12 cellular contexts compared by ENCODE assay signal in genomic region chr2:239286901-239287300, GRCh38.
DNase-seq lines count a peak whose midpoint lies in the region; ATAC-seq and TF ChIP-seq lines count a peak whose summit lies in the region.
"Had no signal": no experiment of that assay in that cellular context is flagged by ENCODE, and none has a peak within 500 bp of the region (broad histone marks: within the 10 kb centered on the region; RNA-seq: fewer than 3 reads in every experiment).

No MANE protein-coding gene starts in this region.

- no peak overlapping the region for H2AFZ ChIP-seq in mesenchymal stem cell (ENCODE audit: low read depth, low read length)

- H4K8ac ChIP-seq in mesenchymal stem cell (ENCODE audit: low read length): no peak overlapping the region

- H3K4me1 ChIP-seq in mesenchymal stem cell (ENCODE audit: control insufficient read depth, insufficient read depth, low read depth, low read length) (peaks cover 23% of the 10 kb centered on the region), tibial artery (peaks cover 0 to 18% (median 12%) of the 10 kb centered on the region in 4 donors), lower lobe of right lung (peaks cover 44% of the 10 kb centered on the region)

- peak overlapping the region in 1 of 2 experiments; percentile 28 for H2BK12ac ChIP-seq in mesenchymal stem cell (ENCODE audit: low read length in 2 of 2)

- H3K27ac ChIP-seq in dorsolateral prefrontal cortex (peak overlapping the region in 2 of 59 donors; percentile 1 to 6), mesenchymal stem cell (ENCODE audit: low read length, poor library complexity, severe bottlenecking) (no peak overlapping the region), tibial artery (no peak overlapping the region), lower lobe of right lung (no peak overlapping the region)

- no peak overlapping the region for H3K18ac ChIP-seq in mesenchymal stem cell (ENCODE audit: low read depth in 1 of 2, low read length in 2 of 2)

- 94% methylated on average over 9 of the region's 10 CpGs for WGBS in mesenchymal stem cell

- H3K9me3 ChIP-seq in mesenchymal stem cell (ENCODE audit: control insufficient read depth, low read length) (no peaks in the 10 kb centered on the region), tibial artery (no peaks in the 10 kb centered on the region), lower lobe of right lung (no peaks in the 10 kb centered on the region)

- H2BK5ac ChIP-seq in mesenchymal stem cell (ENCODE audit: low read depth, low read length, poor library complexity, severe bottlenecking): no peak overlapping the region

- H4K91ac ChIP-seq in mesenchymal stem cell (ENCODE audit: low read length): no peak overlapping the region

- H3K36me3 ChIP-seq in mesenchymal stem cell (ENCODE audit: control insufficient read depth in 1 of 2, insufficient read depth in 2 of 2, low read depth in 1 of 2, low read length in 2 of 2) (peaks cover 3 to 25% of the 10 kb centered on the region in 2 experiments), tibial artery (no peaks in the 10 kb centered on the region), lower lobe of right lung (no peaks in the 10 kb centered on the region)

- intact Hi-C loops in Right ventricle myocardium inferior (cut with DNase I) (no loop called here), left ventricle myocardium superior (cut with micrococcal nuclease) (no loop called here), dorsolateral prefrontal cortex (cut with DNase I) (no loop called here), tibial artery (cut with DNase I; ENCODE audit: low total_unique reads) (no loop called here), lower lobe of right lung (cut with DNase I) (no loop called here)

- no peak for ATAC-seq in Right ventricle myocardium inferior
- no peak for ATAC-seq in left ventricle myocardium superior
- ATAC-seq in lower lobe of right lung: no peak

- H3K4ac ChIP-seq in mesenchymal stem cell (ENCODE audit: low read depth in 1 of 2, low read length in 2 of 2): no peak overlapping the region

- no peak overlapping the region for H3K14ac ChIP-seq in mesenchymal stem cell (ENCODE audit: low read length in 2 of 2)

- H3K4me3 ChIP-seq in dorsolateral prefrontal cortex: no peak overlapping the region
- no peak overlapping the region for H3K4me3 ChIP-seq in mesenchymal stem cell (ENCODE audit: insufficient read depth in 1 of 2, low read depth in 1 of 2, low read length in 2 of 2)
- no peak overlapping the region for H3K4me3 ChIP-seq in tibial artery
- H3K4me3 ChIP-seq in lower lobe of right lung: no peak overlapping the region

- peak overlapping the region; percentile 37 for H2BK120ac ChIP-seq in mesenchymal stem cell (ENCODE audit: low read depth, low read length)

- H3K4me2 ChIP-seq in mesenchymal stem cell (ENCODE audit: low read length, poor library complexity, severe bottlenecking): no peak overlapping the region

- no peak overlapping the region for H2AK5ac ChIP-seq in mesenchymal stem cell (ENCODE audit: low read length, severe bottlenecking)

- H3K27me3 ChIP-seq in dorsolateral prefrontal cortex (no peaks in the 10 kb centered on the region), mesenchymal stem cell (ENCODE audit: control insufficient read depth in 1 of 2, insufficient read depth in 1 of 2, low read length in 2 of 2) (no peaks in the 10 kb centered on the region), tibial artery (no peaks in the 10 kb centered on the region), lower lobe of right lung (ENCODE audit: low read depth) (no peaks in the 10 kb centered on the region)

- TF ChIP-seq CTCF in dorsolateral prefrontal cortex (IDR thresholded peaks at IDR 0.05 in 54 of 56, conservative IDR thresholded peaks at IDR 0.05 in 2 of 56; ENCODE audit: low read depth in 1 of 56, partially characterized antibody in 56 of 56) (no peak), tibial artery (IDR thresholded peaks at IDR 0.05) (no peak), lower lobe of right lung (IDR thresholded peaks at IDR 0.05) (no peak)

- DNase-seq in Right ventricle myocardium inferior (ENCODE audit: missing footprints) (peak; percentile 26), left ventricle myocardium superior (no peak), dorsolateral prefrontal cortex (peak in 7 of 10 donors; percentile 2 to 40 (median 23)), mesenchymal stem cell (no peak), tibial artery (peak; percentile 13 to 51), T-helper 9 cell (no peak), lower lobe of right lung (no peak)
- no peak for DNase-seq in activated CD4-positive, CD25-positive, alpha-beta regulatory T cell (lab: John Stamatoyannopoulos, UW)
- DNase-seq: activated B cell treated with CpG ODN at 0.5 μM for 24 hours, amygdala, KBM-7, NCI-H774 had no signal

- H3K79me1 ChIP-seq in mesenchymal stem cell (replicated peaks; ENCODE audit: low read length, poor library complexity, severe bottlenecking): peaks cover 56% of the 10 kb centered on the region

- no peak overlapping the region for H3K23ac ChIP-seq in mesenchymal stem cell (ENCODE audit: low read length in 2 of 2)

- no peak overlapping the region for H2BK15ac ChIP-seq in mesenchymal stem cell (ENCODE audit: low read depth, poor library complexity, severe bottlenecking)

- H3K9ac ChIP-seq in mesenchymal stem cell (ENCODE audit: low read length): no peak overlapping the region

Comparison
In these comparisons a context has a peak if more than half of its experiments do, and no peak if none do; other contexts are left out.
1. DNase-seq: peak in Right ventricle myocardium inferior (single experiment), dorsolateral prefrontal cortex (7 of 10) and tibial artery (2 of 2); none in left ventricle myocardium superior (single experiment), mesenchymal stem cell (single experiment), T-helper 9 cell (single experiment), lower lobe of right lung (single experiment) and activated CD4-positive, CD25-positive, alpha-beta regulatory T cell (0 of 4).